20 cellular contexts compared by ENCODE assay signal in genomic region chr2:206488623-206489022, GRCh38. TPM values are rescaled to one million over a fixed set of nuclear protein-coding genes. Genes with fewer than 3 reads are reported as not detected.
DNase-seq lines count a peak whose midpoint lies in the region; ATAC-seq and TF ChIP-seq lines count a peak whose summit lies in the region.
"Had no signal": no experiment of that assay in that cellular context is flagged by ENCODE, and none has a peak within 500 bp of the region (broad histone marks: within the 10 kb centered on the region; RNA-seq: fewer than 3 reads in every experiment).

No MANE protein-coding gene starts in this region.

- no peaks in the 10 kb centered on the region for H3K4me1 ChIP-seq in PC-9 (replicated peaks; ENCODE audit: insufficient read depth)
- H3K4me1 ChIP-seq: A549 had no signal

- H3K27me3 Mint-ChIP-seq in activated CD8-positive, alpha-beta memory T cell treated with anti-CD3 and anti-CD28 coated beads, Interleukin-2, amount 10 ng/mL, durations not matched to agents 7 days and 5 days, result no peaks in the 10 kb centered on the region
- H3K27me3 Mint-ChIP-seq in natural killer cell treated with Interleukin-12 subunit alpha and Interleukin-12 subunit beta and Interleukin-15 and Interleukin-18, amount 100 ng/mL, for 72 hours, result peaks cover 5 to 7% of the 10 kb centered on the region in 2 donors
- H3K27me3 Mint-ChIP-seq in natural killer cell (ENCODE audit: low read depth in 2 of 2), result peaks cover 0 to 3% of the 10 kb centered on the region in 2 donors
- peaks cover 4% of the 10 kb centered on the region for H3K27me3 Mint-ChIP-seq in activated T-helper 17 cell treated with anti-CD3 and anti-CD28 coated beads, Interleukin-2, amount 50 U/mL, for 72 hours

- TF ChIP-seq CTCF in natural killer cell (IDR thresholded peaks at IDR 0.05) (no peak), PC-9 (conservative IDR thresholded peaks at IDR 0.05) (no peak)

- no TSS peak for BruUV-seq in PC-9 (replicated peaks; lab: Mats Ljungman, UMichigan)

- peaks cover 5% of the 10 kb centered on the region for H3K4me1 Mint-ChIP-seq in activated CD8-positive, alpha-beta memory T cell treated with anti-CD3 and anti-CD28 coated beads, Interleukin-2, amount 10 ng/mL, durations not matched to agents 7 days and 5 days
- H3K4me1 Mint-ChIP-seq in natural killer cell treated with Interleukin-12 subunit alpha and Interleukin-12 subunit beta and Interleukin-15 and Interleukin-18, amount 100 ng/mL, for 72 hours (ENCODE audit: low read depth in 2 of 2), result no peaks in the 10 kb centered on the region
- H3K4me1 Mint-ChIP-seq in natural killer cell, result peaks cover 0 to 4% of the 10 kb centered on the region in 2 donors
- no peaks in the 10 kb centered on the region for H3K4me1 Mint-ChIP-seq in activated T-helper 17 cell treated with anti-CD3 and anti-CD28 coated beads, Interleukin-2, amount 50 U/mL, for 72 hours

- no peak overlapping the region for H3K4me2 ChIP-seq in PC-9
- H3K4me2 ChIP-seq: A549 had no signal

- no peaks in the 10 kb centered on the region for H3K9me3 Mint-ChIP-seq in activated CD8-positive, alpha-beta memory T cell treated with anti-CD3 and anti-CD28 coated beads, Interleukin-2, amount 10 ng/mL, durations not matched to agents 7 days and 5 days (ENCODE audit: low read depth)
- H3K9me3 Mint-ChIP-seq in natural killer cell treated with Interleukin-12 subunit alpha and Interleukin-12 subunit beta and Interleukin-15 and Interleukin-18, amount 100 ng/mL, for 72 hours, result peaks cover 7% of the 10 kb centered on the region
- H3K9me3 Mint-ChIP-seq in natural killer cell, result peaks cover 3 to 7% of the 10 kb centered on the region in 2 donors
- no peaks in the 10 kb centered on the region for H3K9me3 Mint-ChIP-seq in activated T-helper 17 cell treated with anti-CD3 and anti-CD28 coated beads, Interleukin-2, amount 50 U/mL, for 72 hours

- H3K79me2 ChIP-seq in PC-9 (ENCODE audit: low read depth), result no peaks in the 10 kb centered on the region

- no peaks in the 10 kb centered on the region for H3F3A ChIP-seq in PC-9 (ENCODE audit: insufficient read depth, low read depth)

- no peaks in the 10 kb centered on the region for H3K36me3 ChIP-seq in PC-9 (ENCODE audit: low read depth)
- H3K36me3 ChIP-seq: MG63 had no signal

- no peaks in the 10 kb centered on the region for H3K9me3 ChIP-seq in PC-9 (ENCODE audit: insufficient read depth, low read depth)
- H3K9me3 ChIP-seq: A549, MG63 had no signal

- ATAC-seq in activated CD8-positive, alpha-beta memory T cell treated with anti-CD3 and anti-CD28 coated beads, Interleukin-2, amount 10 ng/mL, durations not matched to agents 7 days and 5 days, result peak; percentile 23
- ATAC-seq in natural killer cell treated with Interleukin-12 subunit alpha and Interleukin-12 subunit beta and Interleukin-15 and Interleukin-18, amount 100 ng/mL, for 72 hours, result peak; percentile 27 to 36
- no peak for ATAC-seq in natural killer cell
- ATAC-seq in activated T-helper 17 cell treated with anti-CD3 and anti-CD28 coated beads, Interleukin-2, amount 50 U/mL, for 72 hours (replicated peaks), result peak; percentile 73
- ATAC-seq in stimulated activated naive CD8-positive, alpha-beta T cell treated with anti-CD3 and anti-CD28 coated beads, Interleukin-15, Interleukin-2, amounts not matched to agents 100 U/mL and 50 U/mL, for 24 hours, result peak; percentile 46
- ATAC-seq: A549, HepG2 had no signal

- H2AFZ ChIP-seq in PC-9, result no peak overlapping the region

- no peak for DNase-seq in activated CD8-positive, alpha-beta memory T cell treated with anti-CD3 and anti-CD28 coated beads, Interleukin-2, amount 10 ng/mL, durations not matched to agents 7 days and 5 days
- DNase-seq in activated CD8-positive, alpha-beta memory T cell treated with anti-CD3 and anti-CD28 coated beads, Interleukin-2, amount 50 U/mL, for 4 hours, result no peak
- DNase-seq in natural killer cell treated with Interleukin-12 subunit alpha and Interleukin-12 subunit beta and Interleukin-15 and Interleukin-18, amount 100 ng/mL, for 72 hours (ENCODE audit: low spot score), result no peak
- no peak for DNase-seq in natural killer cell
- no peak for DNase-seq in stimulated activated naive CD8-positive, alpha-beta T cell treated with anti-CD3 and anti-CD28 coated beads, Interleukin-15, Interleukin-2, amounts not matched to agents 100 U/mL and 50 U/mL, for 24 hours
- DNase-seq in PC-9, result no peak
- no peak for DNase-seq in GF-D8 (lab: John Stamatoyannopoulos, UW)
- DNase-seq: COR-L47, DMS153, EL, H9, MG63, NCI-H1092 treated with DMSO at 0.1 percent for 48 hours, NCI-H1694, NCI-H446 treated with DMSO at 0.1 percent for 48 hours, NCI-H774 had no signal

- no peak overlapping the region for H3K27ac Mint-ChIP-seq in activated CD8-positive, alpha-beta memory T cell treated with anti-CD3 and anti-CD28 coated beads, Interleukin-2, amount 10 ng/mL, durations not matched to agents 7 days and 5 days
- H3K27ac Mint-ChIP-seq in natural killer cell treated with Interleukin-12 subunit alpha and Interleukin-12 subunit beta and Interleukin-15 and Interleukin-18, amount 100 ng/mL, for 72 hours, result no peak overlapping the region
- no peak overlapping the region for H3K27ac Mint-ChIP-seq in natural killer cell
- H3K27ac Mint-ChIP-seq in activated T-helper 17 cell treated with anti-CD3 and anti-CD28 coated beads, Interleukin-2, amount 50 U/mL, for 72 hours, result no peak overlapping the region

- H3K27me3 ChIP-seq in PC-9 (ENCODE audit: insufficient read depth, low read depth), result no peaks in the 10 kb centered on the region
- H3K27me3 ChIP-seq: MG63 had no signal

- H3K9me2 ChIP-seq in PC-9 (ENCODE audit: insufficient read depth), result no peaks in the 10 kb centered on the region

- intact Hi-C loops in natural killer cell (cut with micrococcal nuclease) (no loop called here), PC-9 (cut with micrococcal nuclease; ENCODE audit: unreplicated experiment) (no loop called here)

- H3K27ac ChIP-seq in PC-9, result no peak overlapping the region
- H3K27ac ChIP-seq: A549, C4-2B had no signal

- POLR2A ChIA-PET in PC-9 (lab: Charles Lee; ENCODE audit: unreplicated experiment), result no interaction called here

- H3K4me3 Mint-ChIP-seq in activated CD8-positive, alpha-beta memory T cell treated with anti-CD3 and anti-CD28 coated beads, Interleukin-2, amount 10 ng/mL, durations not matched to agents 7 days and 5 days, result no peak overlapping the region
- no peak overlapping the region for H3K4me3 Mint-ChIP-seq in natural killer cell treated with Interleukin-12 subunit alpha and Interleukin-12 subunit beta and Interleukin-15 and Interleukin-18, amount 100 ng/mL, for 72 hours
- no peak overlapping the region for H3K4me3 Mint-ChIP-seq in natural killer cell
- H3K4me3 Mint-ChIP-seq in activated T-helper 17 cell treated with anti-CD3 and anti-CD28 coated beads, Interleukin-2, amount 50 U/mL, for 72 hours, result no peak overlapping the region
- H3K4me3 Mint-ChIP-seq: H9 had no signal

- H3K36me3 Mint-ChIP-seq in activated CD8-positive, alpha-beta memory T cell treated with anti-CD3 and anti-CD28 coated beads, Interleukin-2, amount 10 ng/mL, durations not matched to agents 7 days and 5 days, result no peaks in the 10 kb centered on the region
- H3K36me3 Mint-ChIP-seq in natural killer cell treated with Interleukin-12 subunit alpha and Interleukin-12 subunit beta and Interleukin-15 and Interleukin-18, amount 100 ng/mL, for 72 hours, result no peaks in the 10 kb centered on the region
- H3K36me3 Mint-ChIP-seq in natural killer cell, result no peaks in the 10 kb centered on the region
- H3K36me3 Mint-ChIP-seq in activated T-helper 17 cell treated with anti-CD3 and anti-CD28 coated beads, Interleukin-2, amount 50 U/mL, for 72 hours (ENCODE audit: low read depth), result no peaks in the 10 kb centered on the region

- H3K4me3 ChIP-seq in PC-9, result no peak overlapping the region
- H3K4me3 ChIP-seq: A549, MG63 had no signal

- H4K20me1 ChIP-seq in PC-9 (ENCODE audit: insufficient read depth), result no peaks in the 10 kb centered on the region

- CTCF ChIA-PET in activated CD8-positive, alpha-beta memory T cell treated with anti-CD3 and anti-CD28 coated beads, Interleukin-2, amount 10 ng/mL, durations not matched to agents 7 days and 5 days (lab: Charles Lee), result no interaction called here
- CTCF ChIA-PET in PC-9 (lab: Charles Lee), result no interaction called here

RNA-seq across cellular contexts. Expression of gene ADAM23, which starts 45.3 kb away (rescaled TPM):
- total RNA-seq in activated CD8-positive, alpha-beta memory T cell treated with anti-CD3 and anti-CD28 coated beads, Interleukin-2, amount 10 ng/mL, durations not matched to agents 7 days and 5 days, result under 1 TPM; 0.28 to 0.32 TPM
- total RNA-seq in natural killer cell treated with Interleukin-12 subunit alpha and Interleukin-12 subunit beta and Interleukin-15 and Interleukin-18, amount 100 ng/mL, for 72 hours, result not detected
- total RNA-seq in natural killer cell, result 1 to 10 TPM in 1 of 3 donors, not detected in 2; 1.6 TPM
- total RNA-seq in activated T-helper 17 cell treated with anti-CD3 and anti-CD28 coated beads, Interleukin-2, amount 50 U/mL, for 72 hours, result 1 to 10 TPM; 2.2 to 3.3 TPM
- total RNA-seq in PC-9 (2021), result 8.9 and 12.0 TPM in 2 replicates

Comparison
In these comparisons a context has a peak if more than half of its experiments do, and no peak if none do; other contexts are left out.
1. ATAC-seq: peak in activated CD8-positive, alpha-beta memory T cell treated with anti-CD3 and anti-CD28 coated beads, Interleukin-2, amount 10 ng/mL, durations not matched to agents 7 days and 5 days (single experiment), natural killer cell treated with Interleukin-12 subunit alpha and Interleukin-12 subunit beta and Interleukin-15 and Interleukin-18, amount 100 ng/mL, for 72 hours (2 of 2), activated T-helper 17 cell treated with anti-CD3 and anti-CD28 coated beads, Interleukin-2, amount 50 U/mL, for 72 hours (single experiment) and stimulated activated naive CD8-positive, alpha-beta T cell treated with anti-CD3 and anti-CD28 coated beads, Interleukin-15, Interleukin-2, amounts not matched to agents 100 U/mL and 50 U/mL, for 24 hours (single experiment); none in natural killer cell (0 of 3).